ENCODE assay signal across 15 cellular contexts in genomic region chr4:182748283-182748682, GRCh38.
"Had no signal": no experiment of that assay in that cellular context is flagged by ENCODE, and none has a peak within 500 bp of the region (broad histone marks: within the 10 kb centered on the region; RNA-seq: fewer than 3 reads in every experiment).

No MANE protein-coding gene starts in this region.

- ATAC-seq: natural killer cell treated with Interleukin-12 subunit alpha and Interleukin-12 subunit beta and Interleukin-15 and Interleukin-18, amount 100 ng/mL, for 72 hours; stimulated activated naive B cell treated with anti-CD40 and anti-IgM and Interleukin-4, amounts not matched to agents 10 μg/mL and 1 μg/mL and 100 μg/mL, for 72 hours had no signal

- H3K36me3 Mint-ChIP-seq: activated naive CD4-positive, alpha-beta T cell treated with anti-CD3 and anti-CD28 coated beads, Interleukin-2, amount 50 U/mL, for 72 hours; natural killer cell treated with Interleukin-12 subunit alpha and Interleukin-12 subunit beta and Interleukin-15 and Interleukin-18, amount 100 ng/mL, for 72 hours; stimulated activated naive B cell treated with anti-CD40 and anti-IgM and Interleukin-4, amounts not matched to agents 10 μg/mL and 1 μg/mL and 100 μg/mL, for 72 hours had no signal

- H3K4me3 ChIP-seq: lung, ovary, transverse colon had no signal

- H3K4me1 Mint-ChIP-seq: endodermal cell; stimulated activated naive B cell treated with anti-CD40 and anti-IgM and Interleukin-4, amounts not matched to agents 10 μg/mL and 1 μg/mL and 100 μg/mL, for 72 hours had no signal

- DNase-seq: activated CD4-positive, alpha-beta T cell treated with anti-CD3 and anti-CD28 coated beads, Interleukin-2, amount 50 U/mL, for 4 hours; activated effector memory CD4-positive, alpha-beta T cell treated with Interleukin-2 at 50 U/mL for 16 hours; activated T-cell treated with anti-CD3 and anti-CD28 coated beads, Interleukin-2, amount 50 U/mL, for 24 hours; amygdala; brain microvascular endothelial cell; cerebellar nuclear complex; endodermal cell; ovary; small intestine; stimulated activated naive B cell treated with anti-CD40 and anti-IgM and Interleukin-4, amounts not matched to agents 10 μg/mL and 1 μg/mL and 100 μg/mL, for 72 hours; substantia nigra; transverse colon had no signal

- H3K4me3 Mint-ChIP-seq: activated T-cell treated with anti-CD3 and anti-CD28 coated beads, Interleukin-2, amount 50 U/mL, for 24 hours; endodermal cell; natural killer cell treated with Interleukin-12 subunit alpha and Interleukin-12 subunit beta and Interleukin-15 and Interleukin-18, amount 100 ng/mL, for 72 hours; stimulated activated naive B cell treated with anti-CD40 and anti-IgM and Interleukin-4, amounts not matched to agents 10 μg/mL and 1 μg/mL and 100 μg/mL, for 72 hours had no signal

- H3K9me3 ChIP-seq: ovary, transverse colon had no signal

- H3K27me3 Mint-ChIP-seq: stimulated activated naive B cell treated with anti-CD40 and anti-IgM and Interleukin-4, amounts not matched to agents 10 μg/mL and 1 μg/mL and 100 μg/mL, for 72 hours had no signal

- H3K27me3 ChIP-seq: brain microvascular endothelial cell, ovary, transverse colon had no signal

- H3K27ac ChIP-seq: brain microvascular endothelial cell, ovary, transverse colon had no signal

- H3K36me3 ChIP-seq: brain microvascular endothelial cell, ovary, transverse colon had no signal

- H3K27ac Mint-ChIP-seq: activated naive CD4-positive, alpha-beta T cell treated with anti-CD3 and anti-CD28 coated beads, Interleukin-2, amount 50 U/mL, for 72 hours; activated T-cell treated with anti-CD3 and anti-CD28 coated beads, Interleukin-2, amount 50 U/mL, for 24 hours; endodermal cell; natural killer cell treated with Interleukin-12 subunit alpha and Interleukin-12 subunit beta and Interleukin-15 and Interleukin-18, amount 100 ng/mL, for 72 hours; stimulated activated naive B cell treated with anti-CD40 and anti-IgM and Interleukin-4, amounts not matched to agents 10 μg/mL and 1 μg/mL and 100 μg/mL, for 72 hours had no signal

- H3K4me1 ChIP-seq: transverse colon had no signal

- H3K9me3 Mint-ChIP-seq: natural killer cell treated with Interleukin-12 subunit alpha and Interleukin-12 subunit beta and Interleukin-15 and Interleukin-18, amount 100 ng/mL, for 72 hours had no signal
